ENCODE assay signal across 8 cellular contexts in genomic region chr12:95102916-95103671, GRCh38. TPM values are rescaled to one million over a fixed set of nuclear protein-coding genes. Genes with fewer than 3 reads are reported as not detected.
DNase-seq lines count a peak whose midpoint lies in the region; ATAC-seq, FAIRE-seq and TF ChIP-seq lines count a peak whose summit lies in the region.

No MANE protein-coding gene starts in this region.

- TF ChIP-seq POLR2A in HepG2 (IDR thresholded peaks at IDR 0.05; ENCODE audit: insufficient read depth in 1 of 2, low read depth in 2 of 2, low read length in 2 of 2), result no peak
- no peak for TF ChIP-seq POLR2A in right lobe of liver (IDR thresholded peaks at IDR 0.05)

- no peak overlapping the region for H2AFZ ChIP-seq in HepG2 (ENCODE audit: low read length)

- DNase-seq in HepG2 (ENCODE audit: low spot score), result peak; percentile 18
- no peak for DNase-seq in right lobe of liver
- peak; percentile 1 for DNase-seq in NCI-H1417 treated with DMSO at 0.1 percent for 48 hours (lab: John Stamatoyannopoulos, UW)
- peak; percentile 26 for DNase-seq in iPS-NIHi11 (ENCODE audit: low spot score)
- DNase-seq in NK-92 (lab: John Stamatoyannopoulos, UW; ENCODE audit: unreplicated experiment), result no peak
- no peak for DNase-seq in COR-L47 (lab: John Stamatoyannopoulos, UW)

- CTCF ChIA-PET in HepG2 (lab: Yijun Ruan, JAX; ENCODE audit: low intra/inter-chr PET ratio, low total read pairs), result no interaction called here

- H3K79me2 ChIP-seq in HepG2 (ENCODE audit: insufficient read depth, low read length), result no peaks in the 10 kb centered on the region

- no TSS peak for BruUV-seq in HepG2 (replicated peaks; lab: Mats Ljungman, UMichigan)

- TF ChIP-seq CTCF in HepG2 (CRISPR knock-in tag; IDR thresholded peaks at IDR 0.05), result no peak
- no peak for TF ChIP-seq CTCF in right lobe of liver (IDR thresholded peaks at IDR 0.05)
- TF ChIP-seq CTCF in VCaP (conservative IDR thresholded peaks at IDR 0.05), result no peak

- no peak overlapping the region for H3K4me2 ChIP-seq in HepG2 (ENCODE audit: low read depth, low read length)

- POLR2A ChIA-PET in HepG2 (lab: Yijun Ruan, JAX), result no interaction called here

- H3K4me1 ChIP-seq in HepG2 (ENCODE audit: insufficient read depth, low read length) (peaks cover 11% of the 10 kb centered on the region), right lobe of liver (no peaks in the 10 kb centered on the region)

- no peaks in the 10 kb centered on the region for H4K20me1 ChIP-seq in HepG2 (ENCODE audit: insufficient read depth, low read length)

- H3K9me3 ChIP-seq in HepG2 (ENCODE audit: low read length), result no peaks in the 10 kb centered on the region
- no peaks in the 10 kb centered on the region for H3K9me3 ChIP-seq in right lobe of liver

- H3K27ac ChIP-seq in HepG2 (ENCODE audit: extremely low read length, insufficient read depth, low read length) (no peak overlapping the region), right lobe of liver (no peak overlapping the region), VCaP (peak overlapping the region; percentile 54)

- H3K4me3 ChIP-seq in HepG2 (replicated peaks in 1 of 3; ENCODE audit: insufficient read depth in 1 of 3, low read depth in 2 of 3, low read length in 3 of 3), result no peak overlapping the region
- H3K4me3 ChIP-seq in right lobe of liver, result no peak overlapping the region

- H3K36me3 ChIP-seq in HepG2 (replicated peaks in 1 of 2; ENCODE audit: control insufficient read depth in 1 of 2, insufficient read depth in 2 of 2, low read length in 2 of 2) (peaks cover 0 to 7% of the 10 kb centered on the region in 2 experiments; a peak in 2 of 5 replicates), right lobe of liver (peaks cover 0 to 8% (median 0%) of the 10 kb centered on the region in 4 donors)

- H3K27me3 ChIP-seq in HepG2 (ENCODE audit: control insufficient read depth in 1 of 2, insufficient read depth in 2 of 2, low read length in 2 of 2) (no peaks in the 10 kb centered on the region), right lobe of liver (no peaks in the 10 kb centered on the region)

- ATAC-seq in HepG2 (no peak), right lobe of liver (no peak), HG02759 (IDR thresholded peaks at IDR 0.05; ENCODE audit: unreplicated experiment) (peak; percentile 98)

- FAIRE-seq in HepG2 (lab: Jason Lieb, UNC), result no peak

- TF ChIP-seq EP300 in HepG2 (IDR thresholded peaks at IDR 0.05; ENCODE audit: low read depth in 2 of 2, low read length in 2 of 2), result no peak
- TF ChIP-seq EP300 in HepG2 (CRISPR knock-in tag; IDR thresholded peaks at IDR 0.05; ENCODE audit: borderline replicate concordance), result no peak

- no peak overlapping the region for H3K9ac ChIP-seq in HepG2 (ENCODE audit: insufficient read depth, low read depth, low read length)

- no peak for TF ChIP-seq RAD21 in HepG2 (CRISPR knock-in tag; IDR thresholded peaks at IDR 0.05)

- intact Hi-C loops in HepG2 (cut with micrococcal nuclease; ENCODE audit: unreplicated experiment), result no loop called here
- intact Hi-C loops in right lobe of liver (cut with DNase I), result no loop called here

- WGBS in HepG2 (ENCODE audit: low lambda C conversion rate), result 90% methylated on average over 8 of the region's 8 CpGs
- 71% methylated on average over 8 of the region's 8 CpGs for WGBS in right lobe of liver (ENCODE audit: insufficient coverage, low coverage, low lambda C conversion rate, missing lambda C conversion rate)

- in situ Hi-C loops in HepG2 (cut with HindIII; ENCODE audit: extremely low pct_ligation_motif_present, low pct_unique_long_range_greater_than_20kb), result loop anchor here (25.0 kb wide), 1 partner anchor 434 kb away; no protein-coding TSS in a partner anchor

TF ChIP-seq in HepG2, 621 proteins besides CTCF, POLR2A, EP300 and RAD21 (continues in another document):
- TF ChIP-seq NFKB2 (CRISPR knock-in tag; IDR thresholded peaks at IDR 0.05; ENCODE audit: borderline replicate concordance) (no peak), PAXIP1 (CRISPR knock-in tag; conservative IDR thresholded peaks at IDR 0.05) (no peak), CAMTA2 (CRISPR knock-in tag; IDR thresholded peaks at IDR 0.05; ENCODE audit: borderline replicate concordance) (no peak), STAG1 (CRISPR knock-in tag; IDR thresholded peaks at IDR 0.05) (no peak), REST (IDR thresholded peaks at IDR 0.05; ENCODE audit: borderline replicate concordance in 1 of 2, low read depth in 1 of 2, low read length in 2 of 2) (no peak), MLLT10 (CRISPR knock-in tag; IDR thresholded peaks at IDR 0.05) (no peak), POLR2AphosphoS2 (IDR thresholded peaks at IDR 0.05; ENCODE audit: low read depth, low read length) (no peak)

RNA-seq across cellular contexts. Expression of gene NR2C1, which starts 29.7 kb away (rescaled TPM):
- 22.4 and 38.0 TPM in 2 replicates for total RNA-seq in HepG2 (2016; rRNA removed; fragmentation: Illumina TruSeq; extraction: Trizol)
- total RNA-seq in HepG2 (2016; cell fraction: cytosol; rRNA removed; fragmentation: Illumina TruSeq; extraction: Trizol; ENCODE audit: low read depth), result 9.2 and 13.5 TPM in 2 replicates
- 22.1 and 42.2 TPM in 2 replicates for total RNA-seq in HepG2 (2016; cell fraction: insoluble cytoplasmic fraction; rRNA removed; fragmentation: Illumina TruSeq; extraction: Trizol)
- 16.3 and 20.0 TPM in 2 replicates for total RNA-seq in HepG2 (2016; cell fraction: membrane; rRNA removed; fragmentation: Illumina TruSeq; extraction: Trizol)
- 76.0 and 92.9 TPM in 2 replicates for total RNA-seq in HepG2 (2016; cell fraction: nucleus; rRNA removed; fragmentation: Illumina TruSeq; extraction: Trizol)
- polyA plus RNA-seq in HepG2 (2011; rRNA removed), result 51.9 and 70.8 TPM in 2 replicates
- polyA plus RNA-seq in HepG2 (2011; cell fraction: cytosol; rRNA removed), result 7.6 and 9.8 TPM in 2 replicates
- polyA plus RNA-seq in HepG2 (2011; cell fraction: nucleus; rRNA removed), result 162 and 180 TPM in 2 replicates
- 33.8 and 37.1 TPM in 2 replicates for polyA plus RNA-seq in HepG2 (2012)
- polyA plus RNA-seq in HepG2 (2016; cell fraction: cytosol; fragmentation: Illumina TruSeq; extraction: Trizol; ENCODE audit: low read depth), result 4.2 and 5.3 TPM in 2 replicates
- polyA plus RNA-seq in HepG2 (2016; cell fraction: insoluble cytoplasmic fraction; fragmentation: Illumina TruSeq; extraction: Trizol; ENCODE audit: low read depth), result 23.4 and 31.6 TPM in 2 replicates
- 9.1 and 10.3 TPM in 2 replicates for polyA plus RNA-seq in HepG2 (2016; cell fraction: membrane; fragmentation: Illumina TruSeq; extraction: Trizol; ENCODE audit: low read depth)
- 171 and 181 TPM in 2 replicates for polyA plus RNA-seq in HepG2 (2016; cell fraction: nucleus; fragmentation: Illumina TruSeq; extraction: Trizol; ENCODE audit: insufficient read depth, low read depth)
- polyA minus RNA-seq in HepG2 (2011; rRNA and poly(A)+ RNA removed; ENCODE audit: low replicate concordance), result 11.6 and 19.3 TPM in 2 replicates
- polyA minus RNA-seq in HepG2 (2011; cell fraction: cytosol; rRNA and poly(A)+ RNA removed), result 8.0 and 12.1 TPM in 2 replicates
- polyA minus RNA-seq in HepG2 (2011; cell fraction: nucleus; rRNA and poly(A)+ RNA removed), result 93.5 and 96.8 TPM in 2 replicates
- 10 to 100 TPM; 19.0 to 40.2 (median 21.1) TPM for total RNA-seq in right lobe of liver

Comparison
In these comparisons a context has a peak if more than half of its experiments do, and no peak if none do; other contexts are left out.
1. DNase-seq: peak in HepG2 (single experiment), NCI-H1417 treated with DMSO at 0.1 percent for 48 hours (single experiment) and iPS-NIHi11 (single experiment); none in right lobe of liver (0 of 3), NK-92 (single experiment) and COR-L47 (single experiment).